In genomic region chr2:23387221-23387550, GRCh38 we compare ENCODE assay signal across 1 cellular context.
TF ChIP-seq lines count a peak whose summit lies in the region.

No MANE protein-coding gene starts in this region.

TF ChIP-seq in GM12878, 131 proteins besides CTCF, POLR2A, EP300 and RAD21 (continued from another document):
- TF ChIP-seq EZH2 (IDR thresholded peaks at IDR 0.05; ENCODE audit: borderline replicate concordance, control insufficient read depth, low read depth, low read length), result no peak
- TF ChIP-seq NFXL1 (IDR thresholded peaks at IDR 0.05; ENCODE audit: borderline replicate concordance), result no peak
- no peak for TF ChIP-seq TBL1XR1 (IDR thresholded peaks at IDR 0.05; ENCODE audit: low read depth, low read length)
- TF ChIP-seq FOS (IDR thresholded peaks at IDR 0.05; ENCODE audit: borderline replicate concordance, extremely low read depth, insufficient read length), result no peak
- no peak for TF ChIP-seq USF1 (IDR thresholded peaks at IDR 0.05; ENCODE audit: borderline replicate concordance, extremely low read length, insufficient read depth, low read depth, low read length)
- no peak for TF ChIP-seq BHLHE40 (IDR thresholded peaks at IDR 0.05; ENCODE audit: borderline replicate concordance in 1 of 2, low read depth in 2 of 2, low read length in 1 of 2)
- no peak for TF ChIP-seq MTA3 (IDR thresholded peaks at IDR 0.05; ENCODE audit: borderline replicate concordance, low read length)
- TF ChIP-seq E4F1 (IDR thresholded peaks at IDR 0.05; ENCODE audit: borderline replicate concordance, partially characterized antibody), result no peak
- no peak for TF ChIP-seq JUND (IDR thresholded peaks at IDR 0.05; ENCODE audit: low read depth, low read length)
